1 cellular context compared by ENCODE assay signal in the genomic region with DNA sequence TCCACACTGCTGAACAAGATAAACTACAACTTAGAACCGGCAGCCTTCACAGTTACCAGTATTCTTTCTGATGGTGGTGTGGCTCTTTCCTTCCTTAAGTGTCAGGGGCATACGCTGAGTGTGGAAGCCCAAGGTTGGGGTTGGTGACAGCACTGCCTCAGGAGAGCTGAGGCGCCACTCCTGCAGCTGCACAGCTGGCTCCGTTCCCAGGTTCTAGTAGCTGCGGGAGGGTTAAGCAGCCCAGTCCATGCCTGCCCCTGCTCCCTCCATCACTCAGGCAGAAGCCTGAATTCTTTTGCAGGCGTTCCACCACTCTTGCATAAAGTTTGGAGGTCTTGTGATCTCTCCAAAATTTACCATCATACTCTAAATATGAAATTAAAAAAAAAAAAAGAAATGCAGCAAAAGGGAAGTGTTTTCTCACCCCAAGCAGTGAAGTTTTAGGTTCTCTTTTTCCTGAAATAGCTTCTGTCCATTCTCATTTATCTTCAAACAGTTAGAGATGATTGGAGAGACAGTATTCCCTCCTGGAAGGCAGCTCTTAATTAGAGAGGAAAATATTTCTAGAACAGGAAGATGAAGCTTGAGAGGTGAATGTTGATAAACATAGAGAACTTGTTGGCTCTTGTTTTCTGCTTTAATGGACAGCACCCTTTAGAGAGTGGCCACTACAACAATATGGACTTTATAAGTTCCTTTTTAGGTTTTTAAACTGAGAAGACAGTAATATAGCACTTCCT.
A peak's percentile ranks its signal among the peaks of the same experiment; 100 is the strongest.
TF ChIP-seq lines count a peak whose summit lies in the region.

No MANE protein-coding gene starts in this region.

TF ChIP-seq in IMR-90, 13 proteins besides CTCF, POLR2A, EP300 and RAD21:
- TF ChIP-seq, protein P1, sequence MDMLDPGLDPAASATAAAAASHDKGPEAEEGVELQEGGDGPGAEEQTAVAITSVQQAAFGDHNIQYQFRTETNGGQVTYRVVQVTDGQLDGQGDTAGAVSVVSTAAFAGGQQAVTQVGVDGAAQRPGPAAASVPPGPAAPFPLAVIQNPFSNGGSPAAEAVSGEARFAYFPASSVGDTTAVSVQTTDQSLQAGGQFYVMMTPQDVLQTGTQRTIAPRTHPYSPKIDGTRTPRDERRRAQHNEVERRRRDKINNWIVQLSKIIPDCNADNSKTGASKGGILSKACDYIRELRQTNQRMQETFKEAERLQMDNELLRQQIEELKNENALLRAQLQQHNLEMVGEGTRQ (IDR thresholded peaks at IDR 0.05; ENCODE audit: low read depth, low read length) = no peak
- TF ChIP-seq MAZ (IDR thresholded peaks at IDR 0.05; ENCODE audit: borderline replicate concordance, low read depth, low read length) (no peak), MXI1 (IDR thresholded peaks at IDR 0.05; ENCODE audit: borderline replicate concordance, low read depth, low read length) (0 out of 2 replicates have a peak, but pooled peaks have one; percentile 16), SMC3 (IDR thresholded peaks at IDR 0.05; ENCODE audit: low read depth, low read length) (0 out of 2 replicates have a peak, but pooled peaks have one; percentile 5)
